ENCODE assay signal across 15 cellular contexts in genomic region chr15:89810837-89811236, GRCh38. TPM values are rescaled to one million over a fixed set of nuclear protein-coding genes. Genes with fewer than 3 reads are reported as not detected.
A peak's percentile ranks its signal among the peaks of the same experiment; 100 is the strongest.
DNase-seq lines count a peak whose midpoint lies in the region; ATAC-seq, FAIRE-seq and TF ChIP-seq lines count a peak whose summit lies in the region.
"Had no signal": no experiment of that assay in that cellular context is flagged by ENCODE, and none has a peak within 500 bp of the region (broad histone marks: within the 10 kb centered on the region; RNA-seq: fewer than 3 reads in every experiment).

No MANE protein-coding gene starts in this region.

- H3K9ac ChIP-seq in HepG2 (ENCODE audit: insufficient read depth, low read depth, low read length) (no peak overlapping the region), adipocyte (ENCODE audit: low read length) (peak overlapping the region; percentile 3), colonic mucosa (ENCODE audit: low read depth in 2 of 2, low read length in 2 of 2) (no peak overlapping the region)

- no peak overlapping the region for H3K4me3 Mint-ChIP-seq in nephron

- ATAC-seq in HepG2 = no peak
- ATAC-seq in right lobe of liver = no peak
- ATAC-seq: A549 had no signal

- peak overlapping the region; percentile 27; the same call in 1 of the 2 replicates for H3K4me2 ChIP-seq in HepG2 (ENCODE audit: low read depth, low read length)
- H3K4me2 ChIP-seq: A549 had no signal

- DNase-seq in HepG2 (ENCODE audit: low spot score) (no peak), right lobe of liver (no peak), adipocyte (ENCODE audit: low read depth) (no peak), GOT3 (lab: John Stamatoyannopoulos, UW) (no peak), DMS153 treated with DMSO at 0.1 percent for 48 hours (lab: John Stamatoyannopoulos, UW; ENCODE audit: unreplicated experiment) (no peak), colonic mucosa (no peak), NCI-H1092 (lab: John Stamatoyannopoulos, UW) (no peak)
- DNase-seq: HCEC 1CT, NCI-H1694, NCI-H446 treated with DMSO at 0.1 percent for 48 hours, NCI-H748 treated with DMSO at 0.1 percent for 48 hours, SHP77 treated with DMSO at 0.1 percent for 48 hours had no signal

- in situ Hi-C loops in HepG2 (cut with HindIII; ENCODE audit: extremely low pct_ligation_motif_present, low pct_unique_long_range_greater_than_20kb) = no loop called here

- peaks cover 38% of the 10 kb centered on the region for H3K79me2 ChIP-seq in HepG2 (ENCODE audit: insufficient read depth, low read length)

- peaks cover 4% of the 10 kb centered on the region for H3K9me3 Mint-ChIP-seq in nephron

- H3K27ac ChIP-seq in HepG2 (ENCODE audit: extremely low read length, insufficient read depth, low read length) (peak overlapping the region; percentile 40), right lobe of liver (no peak overlapping the region), colonic mucosa (no peak overlapping the region)

- intact Hi-C loops in HepG2 (cut with micrococcal nuclease; ENCODE audit: unreplicated experiment) (loop anchor here (5.0 kb wide), 2 partner anchors 36 to 49 kb away; no protein-coding TSS in a partner anchor), right lobe of liver (cut with DNase I) (no loop called here), colonic mucosa (cut with DNase I) (no loop called here)

- H3K36me3 ChIP-seq in HepG2 (replicated peaks in 1 of 2; ENCODE audit: control insufficient read depth in 1 of 2, insufficient read depth in 2 of 2, low read length in 2 of 2) = peaks cover 0 to 6% of the 10 kb centered on the region in 2 experiments; a peak in 2 of 5 replicates
- H3K36me3 ChIP-seq in right lobe of liver = no peaks in the 10 kb centered on the region
- H3K36me3 ChIP-seq in adipocyte (ENCODE audit: control insufficient read depth, insufficient read depth, low read length, severe bottlenecking) = peaks cover 33% of the 10 kb centered on the region
- H3K36me3 ChIP-seq in colonic mucosa = no peaks in the 10 kb centered on the region

- H3K27me3 ChIP-seq in HepG2 (ENCODE audit: control insufficient read depth in 1 of 2, insufficient read depth in 2 of 2, low read length in 2 of 2) (no peaks in the 10 kb centered on the region; a peak in 1 of 5 replicates), right lobe of liver (no peaks in the 10 kb centered on the region), adipocyte (replicated peaks; ENCODE audit: control insufficient read depth, insufficient read depth, low read length) (no peaks in the 10 kb centered on the region), colonic mucosa (peaks cover 19% of the 10 kb centered on the region)

- no peak for TF ChIP-seq CTCF in HepG2 (CRISPR knock-in tag; IDR thresholded peaks at IDR 0.05)
- TF ChIP-seq CTCF in right lobe of liver (IDR thresholded peaks at IDR 0.05) = no peak
- no peak for TF ChIP-seq CTCF in nephron (IDR thresholded peaks at IDR 0.05; ENCODE audit: unreplicated experiment in 3 of 3)
- no peak for TF ChIP-seq CTCF in colonic mucosa (IDR thresholded peaks at IDR 0.05)

- H4K20me1 ChIP-seq in HepG2 (ENCODE audit: insufficient read depth, low read length) = no peaks in the 10 kb centered on the region; the same call in 1 of the 2 replicates

- H3K9me3 ChIP-seq in HepG2 (ENCODE audit: low read length) (no peaks in the 10 kb centered on the region), right lobe of liver (no peaks in the 10 kb centered on the region), adipocyte (ENCODE audit: control insufficient read depth, low read length) (no peaks in the 10 kb centered on the region), colonic mucosa (no peaks in the 10 kb centered on the region)

- POLR2A ChIA-PET in HepG2 (lab: Yijun Ruan, JAX) = interaction anchor here (1.0 kb wide), 1 partner anchor 47 kb away, joined by 3 read pairs; no protein-coding TSS in a partner anchor

- peak overlapping the region; percentile 27 to 87 (median 71) for H3K27ac Mint-ChIP-seq in nephron

- TF ChIP-seq POLR2A in HepG2 (IDR thresholded peaks at IDR 0.05; ENCODE audit: insufficient read depth in 1 of 2, low read depth in 2 of 2, low read length in 2 of 2) (no peak), right lobe of liver (IDR thresholded peaks at IDR 0.05) (no peak)

- TF ChIP-seq RAD21 in HepG2 (CRISPR knock-in tag; IDR thresholded peaks at IDR 0.05) = no peak

- CTCF ChIA-PET in HepG2 (lab: Yijun Ruan, JAX; ENCODE audit: low intra/inter-chr PET ratio, low total read pairs) = no interaction called here

- BruUV-seq in HepG2 (replicated peaks; lab: Mats Ljungman, UMichigan) = no TSS peak

- H3K4me1 Mint-ChIP-seq in nephron = peaks cover 30% of the 10 kb centered on the region

- peaks cover 44% of the 10 kb centered on the region for H3K27me3 Mint-ChIP-seq in nephron (ENCODE audit: low read depth)

- no peak for FAIRE-seq in HepG2 (lab: Jason Lieb, UNC)
- FAIRE-seq: A549 had no signal

- H3K4me1 ChIP-seq in HepG2 (ENCODE audit: insufficient read depth, low read length) (peaks cover 86% of the 10 kb centered on the region), right lobe of liver (peaks cover 0 to 63% (median 32%) of the 10 kb centered on the region in 4 donors), adipocyte (ENCODE audit: control insufficient read depth, insufficient read depth, low read length) (peaks cover 47% of the 10 kb centered on the region), colonic mucosa (peaks cover 4% of the 10 kb centered on the region)

- H3K36me3 Mint-ChIP-seq in nephron (ENCODE audit: low read depth) = no peaks in the 10 kb centered on the region

- 92% methylated on average over 4 of the region's 7 CpGs for WGBS in HepG2 (ENCODE audit: low lambda C conversion rate)
- 95% methylated on average over 4 of the region's 7 CpGs for WGBS in right lobe of liver (ENCODE audit: insufficient coverage, low coverage, low lambda C conversion rate, missing lambda C conversion rate)

- no peak overlapping the region for H3K4me3 ChIP-seq in HepG2 (replicated peaks in 1 of 3; ENCODE audit: insufficient read depth in 1 of 3, low read depth in 2 of 3, low read length in 3 of 3)
- no peak overlapping the region for H3K4me3 ChIP-seq in right lobe of liver
- no peak overlapping the region for H3K4me3 ChIP-seq in adipocyte (ENCODE audit: low read length)
- no peak overlapping the region for H3K4me3 ChIP-seq in colonic mucosa
- H3K4me3 ChIP-seq: A549 had no signal

- no peak overlapping the region for H2AFZ ChIP-seq in HepG2 (ENCODE audit: low read length)

- TF ChIP-seq EP300 in HepG2 (IDR thresholded peaks at IDR 0.05; ENCODE audit: low read depth in 2 of 2, low read length in 2 of 2) (no peak), HepG2 (CRISPR knock-in tag; IDR thresholded peaks at IDR 0.05; ENCODE audit: borderline replicate concordance) (no peak)

RNA-seq across cellular contexts. Expression of gene ANPEP, which starts 3.8 kb away (rescaled TPM):
- 34.6 and 60.4 TPM in 2 replicates for total RNA-seq in HepG2 (2016; rRNA removed; fragmentation: Illumina TruSeq; extraction: Trizol)
- 15.6 and 16.8 TPM in 2 replicates for total RNA-seq in HepG2 (2016; cell fraction: cytosol; rRNA removed; fragmentation: Illumina TruSeq; extraction: Trizol; ENCODE audit: low read depth)
- 26.1 and 65.2 TPM in 2 replicates for total RNA-seq in HepG2 (2016; cell fraction: insoluble cytoplasmic fraction; rRNA removed; fragmentation: Illumina TruSeq; extraction: Trizol)
- total RNA-seq in HepG2 (2016; cell fraction: membrane; rRNA removed; fragmentation: Illumina TruSeq; extraction: Trizol) = 26.0 and 27.7 TPM in 2 replicates
- 86.6 and 113 TPM in 2 replicates for total RNA-seq in HepG2 (2016; cell fraction: nucleus; rRNA removed; fragmentation: Illumina TruSeq; extraction: Trizol)
- polyA plus RNA-seq in HepG2 (2011; rRNA removed) = 91.6 and 133 TPM in 2 replicates
- 71.6 and 76.1 TPM in 2 replicates for polyA plus RNA-seq in HepG2 (2011; cell fraction: cytosol; rRNA removed)
- 264 and 286 TPM in 2 replicates for polyA plus RNA-seq in HepG2 (2011; cell fraction: nucleus; rRNA removed)
- 157 and 182 TPM in 2 replicates for polyA plus RNA-seq in HepG2 (2012)
- 14.0 and 14.9 TPM in 2 replicates for polyA plus RNA-seq in HepG2 (2016; cell fraction: cytosol; fragmentation: Illumina TruSeq; extraction: Trizol; ENCODE audit: low read depth)
- 44.3 and 62.9 TPM in 2 replicates for polyA plus RNA-seq in HepG2 (2016; cell fraction: insoluble cytoplasmic fraction; fragmentation: Illumina TruSeq; extraction: Trizol; ENCODE audit: low read depth)
- 31.7 and 35.7 TPM in 2 replicates for polyA plus RNA-seq in HepG2 (2016; cell fraction: membrane; fragmentation: Illumina TruSeq; extraction: Trizol; ENCODE audit: low read depth)
- 327 and 338 TPM in 2 replicates for polyA plus RNA-seq in HepG2 (2016; cell fraction: nucleus; fragmentation: Illumina TruSeq; extraction: Trizol; ENCODE audit: insufficient read depth, low read depth)
- 0.07 and 103 TPM in 2 replicates for polyA minus RNA-seq in HepG2 (2011; rRNA and poly(A)+ RNA removed; ENCODE audit: low replicate concordance)
- 60.8 and 79.8 TPM in 2 replicates for polyA minus RNA-seq in HepG2 (2011; cell fraction: cytosol; rRNA and poly(A)+ RNA removed)
- 44.8 and 60.0 TPM in 2 replicates for polyA minus RNA-seq in HepG2 (2011; cell fraction: nucleus; rRNA and poly(A)+ RNA removed)
- total RNA-seq in right lobe of liver = 100 to 1,000 TPM; 204 to 386 (median 363) TPM
- 100 to 1,000 TPM; 216 to 567 TPM for total RNA-seq in colonic mucosa

RNA-seq across cellular contexts. Expression of gene MESP2, which starts 34.7 kb away (rescaled TPM):
- not detected in 2 replicates for total RNA-seq in HepG2 (2016; rRNA removed; fragmentation: Illumina TruSeq; extraction: Trizol)
- not detected in 2 replicates for total RNA-seq in HepG2 (2016; cell fraction: cytosol; rRNA removed; fragmentation: Illumina TruSeq; extraction: Trizol; ENCODE audit: low read depth)
- 0.13 TPM in 1 of 2 replicates, not detected in the other for total RNA-seq in HepG2 (2016; cell fraction: insoluble cytoplasmic fraction; rRNA removed; fragmentation: Illumina TruSeq; extraction: Trizol)
- total RNA-seq in HepG2 (2016; cell fraction: membrane; rRNA removed; fragmentation: Illumina TruSeq; extraction: Trizol) = not detected in 2 replicates
- not detected in 2 replicates for total RNA-seq in HepG2 (2016; cell fraction: nucleus; rRNA removed; fragmentation: Illumina TruSeq; extraction: Trizol)
- polyA plus RNA-seq in HepG2 (2011; rRNA removed) = not detected in 2 replicates
- not detected in 2 replicates for polyA plus RNA-seq in HepG2 (2011; cell fraction: cytosol; rRNA removed)
- polyA plus RNA-seq in HepG2 (2011; cell fraction: nucleus; rRNA removed) = not detected in 2 replicates
- not detected in 2 replicates for polyA plus RNA-seq in HepG2 (2012)
- polyA plus RNA-seq in HepG2 (2016; cell fraction: cytosol; fragmentation: Illumina TruSeq; extraction: Trizol; ENCODE audit: low read depth) = not detected in 2 replicates
- not detected in 2 replicates for polyA plus RNA-seq in HepG2 (2016; cell fraction: insoluble cytoplasmic fraction; fragmentation: Illumina TruSeq; extraction: Trizol; ENCODE audit: low read depth)
- polyA plus RNA-seq in HepG2 (2016; cell fraction: membrane; fragmentation: Illumina TruSeq; extraction: Trizol; ENCODE audit: low read depth) = not detected in 2 replicates
- not detected in 2 replicates for polyA plus RNA-seq in HepG2 (2016; cell fraction: nucleus; fragmentation: Illumina TruSeq; extraction: Trizol; ENCODE audit: insufficient read depth, low read depth)
- not detected in 2 replicates for polyA minus RNA-seq in HepG2 (2011; rRNA and poly(A)+ RNA removed; ENCODE audit: low replicate concordance)
- not detected in 2 replicates for polyA minus RNA-seq in HepG2 (2011; cell fraction: cytosol; rRNA and poly(A)+ RNA removed)
- not detected in 2 replicates for polyA minus RNA-seq in HepG2 (2011; cell fraction: nucleus; rRNA and poly(A)+ RNA removed)
- total RNA-seq in right lobe of liver = under 1 TPM in 1 of 6 experiments, not detected in 5; 0.12 TPM
- total RNA-seq in colonic mucosa = 1 to 10 TPM in 1 of 2 donors, under 1 TPM in 1; 0.45 to 5.4 TPM
- total RNA-seq: HT1080 had no signal

RNA-seq across cellular contexts. Expression of gene MESP1, which starts 59.8 kb away (rescaled TPM):
- total RNA-seq in HepG2 (2016; rRNA removed; fragmentation: Illumina TruSeq; extraction: Trizol) (not detected in 2 replicates), right lobe of liver (1 to 10 TPM in 5 of 6 experiments, under 1 TPM in 1; 0.86 to 3.0 (median 2.1) TPM), colonic mucosa (10 to 100 TPM; 10.5 to 11.1 TPM)
- total RNA-seq in HepG2 (2016; cell fraction: cytosol; rRNA removed; fragmentation: Illumina TruSeq; extraction: Trizol; ENCODE audit: low read depth) = 0.09 TPM in 1 of 2 replicates, not detected in the other
- total RNA-seq in HepG2 (2016; cell fraction: insoluble cytoplasmic fraction; rRNA removed; fragmentation: Illumina TruSeq; extraction: Trizol) = not detected in 2 replicates
- total RNA-seq in HepG2 (2016; cell fraction: membrane; rRNA removed; fragmentation: Illumina TruSeq; extraction: Trizol) = not detected in 2 replicates
- total RNA-seq in HepG2 (2016; cell fraction: nucleus; rRNA removed; fragmentation: Illumina TruSeq; extraction: Trizol) = not detected in 2 replicates
- not detected in 2 replicates for polyA plus RNA-seq in HepG2 (2011; rRNA removed)
- polyA plus RNA-seq in HepG2 (2011; cell fraction: cytosol; rRNA removed) = not detected in 2 replicates
- polyA plus RNA-seq in HepG2 (2011; cell fraction: nucleus; rRNA removed) = not detected in 2 replicates
- polyA plus RNA-seq in HepG2 (2012) = not detected in 2 replicates
- 0.09 TPM in 1 of 2 replicates, not detected in the other for polyA plus RNA-seq in HepG2 (2016; cell fraction: cytosol; fragmentation: Illumina TruSeq; extraction: Trizol; ENCODE audit: low read depth)
- polyA plus RNA-seq in HepG2 (2016; cell fraction: insoluble cytoplasmic fraction; fragmentation: Illumina TruSeq; extraction: Trizol; ENCODE audit: low read depth) = not detected in 2 replicates
- not detected in 2 replicates for polyA plus RNA-seq in HepG2 (2016; cell fraction: membrane; fragmentation: Illumina TruSeq; extraction: Trizol; ENCODE audit: low read depth)
- polyA plus RNA-seq in HepG2 (2016; cell fraction: nucleus; fragmentation: Illumina TruSeq; extraction: Trizol; ENCODE audit: insufficient read depth, low read depth) = not detected in 2 replicates
- 1.7 TPM in 1 of 2 replicates, not detected in the other for polyA minus RNA-seq in HepG2 (2011; rRNA and poly(A)+ RNA removed; ENCODE audit: low replicate concordance)
- 1.3 TPM in 1 of 2 replicates, not detected in the other for polyA minus RNA-seq in HepG2 (2011; cell fraction: cytosol; rRNA and poly(A)+ RNA removed)
- polyA minus RNA-seq in HepG2 (2011; cell fraction: nucleus; rRNA and poly(A)+ RNA removed) = 0.26 TPM in 1 of 2 replicates, not detected in the other
